8 cellular contexts compared by ENCODE assay signal in the genomic region with DNA sequence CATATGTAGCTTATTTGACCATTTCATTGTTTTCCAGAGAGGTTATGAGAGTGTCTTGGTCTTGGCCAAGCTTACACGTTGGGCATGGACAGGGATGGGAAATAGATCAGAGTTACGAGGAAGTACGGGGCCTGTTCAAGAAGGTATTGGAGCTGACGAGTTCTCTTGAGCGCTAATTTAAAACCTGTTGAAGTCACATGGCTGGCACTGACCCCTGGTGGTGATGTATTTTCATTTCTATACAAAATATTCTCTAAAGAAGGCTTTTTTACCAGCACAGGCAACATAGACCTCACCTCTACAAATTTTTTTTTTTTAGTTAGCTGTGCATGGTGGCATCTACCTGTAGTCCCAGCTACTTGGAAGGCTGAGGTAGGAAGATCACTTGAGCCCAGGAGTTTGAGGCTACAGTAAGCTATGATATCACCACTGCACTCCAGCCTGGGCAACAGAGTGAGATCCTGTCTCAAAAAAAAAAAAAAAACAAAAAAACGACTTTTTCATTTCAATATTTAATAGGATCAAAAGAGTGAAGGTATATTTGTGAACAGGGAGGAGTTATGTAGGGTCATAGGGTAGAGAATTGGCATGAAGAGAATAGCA. TPM values are rescaled to one million over a fixed set of nuclear protein-coding genes. Genes with fewer than 3 reads are reported as not detected.
DNase-seq lines count a peak whose midpoint lies in the region; ATAC-seq, FAIRE-seq and TF ChIP-seq lines count a peak whose summit lies in the region.

No MANE protein-coding gene starts in this region.

- POLR2A ChIA-PET in T-cell (lab: Charles Lee), result interaction anchor here (0.6 to 0.7 kb wide), 6 partner anchors 20 to 1413 kb away, joined by 4 to 12 read pairs (median 5); no protein-coding TSS in a partner anchor
- POLR2A ChIA-PET in GM12878 (lab: Charles Lee), result interaction anchor here (0.7 to 1.5 kb wide), 3 partner anchors 8 to 271 kb away, joined by 3 to 9 read pairs (median 4); no protein-coding TSS in a partner anchor

- WGBS in GM12878 (ENCODE audit: insufficient coverage, insufficient replicate concordance, low lambda C conversion rate, missing lambda C conversion rate), result 59% methylated on average over 6 of the region's 6 CpGs

- CTCF ChIA-PET in T-cell (lab: Charles Lee) (interaction anchor here (0.6 to 5.7 kb wide), 42 partner anchors 9 to 1414 kb away, joined by 3 to 67 read pairs (median 5); a partner anchor contains a TSS), GM12878 (lab: Yijun Ruan, JAX) (interaction anchor here (0.6 to 14.9 kb wide), 31 partner anchors 8 to 871 kb away, joined by 3 to 170 read pairs (median 5); a partner anchor contains a TSS)

- H3K27ac Mint-ChIP-seq in T-cell, result peak overlapping the region in 1 of 2 donors; percentile 22
- H3K27ac Mint-ChIP-seq in immature natural killer cell, result peak overlapping the region in 4 of 6 donors; percentile 20 to 79 (median 32)

- H3K27ac ChIP-seq in GM12878 (ENCODE audit: control insufficient read depth, insufficient read depth), result no peak overlapping the region

- no peak for TF ChIP-seq POLR2A in GM12878 (IDR thresholded peaks at IDR 0.05; ENCODE audit: low read depth, low read length)

- no peaks in the 10 kb centered on the region for H3K9me3 ChIP-seq in GM12878 (replicated peaks; ENCODE audit: control insufficient read depth, insufficient read depth, low read length)

- ATAC-seq in T-cell (replicated peaks in 1 of 4), result peak; percentile 56 to 61 (median 58)
- peak; percentile 81 for ATAC-seq in GM12878
- no peak for ATAC-seq in HG02884 (IDR thresholded peaks at IDR 0.05; ENCODE audit: unreplicated experiment)

- no TSS peak for BruUV-seq in GM12878 (replicated peaks; lab: Mats Ljungman, UMichigan)

- SMC1A ChIA-PET in GM12878 (lab: Charles Lee; ENCODE audit: uncharacterized antibody, unreplicated experiment), result interaction anchor here (0.6 to 10.2 kb wide), 25 partner anchors 8 to 1124 kb away, joined by 3 to 90 read pairs (median 4); a partner anchor contains a TSS

- H3K9ac ChIP-seq in GM12878 (ENCODE audit: control insufficient read depth, insufficient read depth, low read length), result no peak overlapping the region

- TF ChIP-seq CTCF in GM12878 (IDR thresholded peaks at IDR 0.05 in 2 of 3, conservative IDR thresholded peaks at IDR 0.05 in 1 of 3; ENCODE audit: control insufficient read depth in 2 of 3, extremely low read depth in 1 of 3, insufficient read depth in 1 of 3, low read depth in 3 of 3, low read length in 3 of 3), result peak; percentile 42 to 61 (median 49); a peak in 5 of 6 replicates

- peak; percentile 88 for FAIRE-seq in GM12878 (lab: Jason Lieb, UNC)

- H3K36me3 ChIP-seq in GM12878 (ENCODE audit: control insufficient read depth in 2 of 2, insufficient read depth in 2 of 2, low read length in 1 of 2), result peaks cover 3 to 12% of the 10 kb centered on the region in 2 experiments; a peak in 2 of 4 replicates

- no peaks in the 10 kb centered on the region for H3K27me3 ChIP-seq in GM12878 (replicated peaks in 1 of 2; ENCODE audit: control insufficient read depth in 2 of 2, insufficient read depth in 2 of 2, low read length in 1 of 2)

- no peaks in the 10 kb centered on the region for H4K20me1 ChIP-seq in GM12878 (ENCODE audit: control insufficient read depth, insufficient read depth)

- H3K9me3 Mint-ChIP-seq in T-cell, result no peaks in the 10 kb centered on the region
- no peaks in the 10 kb centered on the region for H3K9me3 Mint-ChIP-seq in immature natural killer cell

- H3K4me1 ChIP-seq in GM12878 (ENCODE audit: control insufficient read depth, insufficient read depth, low read length), result no peaks in the 10 kb centered on the region

- RAD21 ChIA-PET in GM12878 (lab: Charles Lee; ENCODE audit: unreplicated experiment), result interaction anchor here (0.6 to 4.9 kb wide), 14 partner anchors 9 to 292 kb away, joined by 3 to 38 read pairs (median 5); a partner anchor contains a TSS

- H3K36me3 Mint-ChIP-seq in T-cell (peaks cover 37% of the 10 kb centered on the region), immature natural killer cell (peaks cover 4 to 12% (median 8%) of the 10 kb centered on the region in 3 donors)

- DNase-seq in activated gamma-delta T cell treated with Interleukin-2 at 50 U/mL for 16 hours (peak; percentile 55), activated gamma-delta T cell (lab: John Stamatoyannopoulos, UW) (no peak), HuH-7 (ENCODE audit: low spot score) (peak; percentile 21), T-cell (peak; percentile 18 to 71 (median 57)), GM12878 (ENCODE audit: low read depth, low spot score) (no peak), immature natural killer cell (peak; percentile 51 to 60 (median 59))
- DNase-seq in stimulated activated CD4-positive, alpha-beta T cell treated with anti-CD3 and anti-CD28 coated beads, Interleukin-4, amount 100 ng/mL, for 1 hour, result peak; percentile 57

- H3K4me3 Mint-ChIP-seq in T-cell (no peak overlapping the region), immature natural killer cell (no peak overlapping the region)

- in situ Hi-C loops in GM12878 (cut with MboI), result no loop called here

- peak; percentile 70 for TF ChIP-seq RAD21 in GM12878 (IDR thresholded peaks at IDR 0.05; ENCODE audit: insufficient read depth, low read depth, low read length)

- H3K27me3 Mint-ChIP-seq in T-cell (no peaks in the 10 kb centered on the region), immature natural killer cell (ENCODE audit: low read depth in 3 of 3) (peaks cover 0 to 1% (median 0%) of the 10 kb centered on the region in 3 donors)

- H3K4me1 Mint-ChIP-seq in T-cell (peaks cover 27 to 47% (median 37%) of the 10 kb centered on the region in 3 donors), immature natural killer cell (peaks cover 24 to 38% of the 10 kb centered on the region in 2 donors)

- no peak for TF ChIP-seq EP300 in GM12878 (IDR thresholded peaks at IDR 0.05; ENCODE audit: borderline replicate concordance in 1 of 2, control insufficient read depth in 1 of 2, low read depth in 2 of 2, low read length in 2 of 2)

- no peak overlapping the region for H3K4me2 ChIP-seq in GM12878 (ENCODE audit: control insufficient read depth, insufficient read depth)

- no peak overlapping the region for H3K4me3 ChIP-seq in GM12878

- H2AFZ ChIP-seq in GM12878 (ENCODE audit: control insufficient read depth, low read depth, low read length), result no peak overlapping the region

- no peaks in the 10 kb centered on the region; the same call in none of the 2 replicates for H3K79me2 ChIP-seq in GM12878 (ENCODE audit: control insufficient read depth, insufficient read depth, low read length)

- intact Hi-C loops in GM12878 (cut with micrococcal nuclease; ENCODE audit: unreplicated experiment), result loop anchor here (1.0 to 5.0 kb wide), 2 partner anchors 169 to 269 kb away; no protein-coding TSS in a partner anchor

TF ChIP-seq in GM12878, 131 proteins besides CTCF, POLR2A, EP300 and RAD21:
- TF ChIP-seq ZSCAN29 (IDR thresholded peaks at IDR 0.05), result no peak
- TF ChIP-seq CEBPB (IDR thresholded peaks at IDR 0.05; ENCODE audit: borderline replicate concordance in 1 of 2, low read depth in 2 of 2, low read length in 2 of 2), result no peak
- no peak for TF ChIP-seq NR2F1 (conservative IDR thresholded peaks at IDR 0.05)
- TF ChIP-seq, protein P1, sequence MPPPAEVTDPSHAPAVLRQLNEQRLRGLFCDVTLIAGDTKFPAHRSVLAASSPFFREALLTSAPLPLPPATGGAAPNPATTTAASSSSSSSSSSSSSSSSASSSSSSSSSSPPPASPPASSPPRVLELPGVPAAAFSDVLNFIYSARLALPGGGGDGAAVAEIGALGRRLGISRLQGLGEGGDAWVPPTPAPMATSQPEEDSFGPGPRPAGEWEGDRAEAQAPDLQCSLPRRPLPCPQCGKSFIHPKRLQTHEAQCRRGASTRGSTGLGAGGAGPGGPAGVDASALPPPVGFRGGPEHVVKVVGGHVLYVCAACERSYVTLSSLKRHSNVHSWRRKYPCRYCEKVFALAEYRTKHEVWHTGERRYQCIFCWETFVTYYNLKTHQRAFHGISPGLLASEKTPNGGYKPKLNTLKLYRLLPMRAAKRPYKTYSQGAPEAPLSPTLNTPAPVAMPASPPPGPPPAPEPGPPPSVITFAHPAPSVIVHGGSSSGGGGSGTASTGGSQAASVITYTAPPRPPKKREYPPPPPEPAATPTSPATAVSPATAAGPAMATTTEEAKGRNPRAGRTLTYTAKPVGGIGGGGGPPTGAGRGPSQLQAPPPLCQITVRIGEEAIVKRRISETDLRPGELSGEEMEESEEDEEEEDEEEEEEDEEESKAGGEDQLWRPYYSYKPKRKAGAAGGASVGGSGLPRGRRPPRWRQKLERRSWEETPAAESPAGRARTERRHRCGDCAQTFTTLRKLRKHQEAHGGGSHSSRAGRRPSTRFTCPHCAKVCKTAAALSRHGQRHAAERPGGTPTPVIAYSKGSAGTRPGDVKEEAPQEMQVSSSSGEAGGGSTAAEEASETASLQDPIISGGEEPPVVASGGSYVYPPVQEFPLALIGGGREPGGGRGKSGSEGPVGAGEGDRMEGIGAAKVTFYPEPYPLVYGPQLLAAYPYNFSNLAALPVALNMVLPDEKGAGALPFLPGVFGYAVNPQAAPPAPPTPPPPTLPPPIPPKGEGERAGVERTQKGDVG (CRISPR knock-in tag; IDR thresholded peaks at IDR 0.05), result no peak
- TF ChIP-seq KDM1A (IDR thresholded peaks at IDR 0.05; ENCODE audit: borderline replicate concordance), result no peak
- peak; percentile 68 for TF ChIP-seq SMC3 (IDR thresholded peaks at IDR 0.05; ENCODE audit: borderline replicate concordance, low read length)

RNA-seq across cellular contexts. Expression of a gene that starts 19.6 kb away (rescaled TPM):
- 100 to 1,000 TPM in 1 of 5 donors, 10 to 100 TPM in 4; 67.4 to 103 (median 80.1) TPM for total RNA-seq in T-cell
- 46.0 and 61.1 TPM in 2 replicates for total RNA-seq in GM12878 (2013; cell fraction: nucleolus; rRNA removed)
- 40.8 and 50.7 TPM in 2 replicates for total RNA-seq in GM12878 (2014; rRNA removed)
- total RNA-seq in GM12878 (2014; rRNA removed; fragmentation: Illumina TruSeq; extraction: Trizol), result 69.8 and 70.1 TPM in 2 replicates
- total RNA-seq in GM12878 (2021), result 57.4 and 64.8 TPM in 2 replicates
- 49.9 TPM for polyA plus RNA-seq in GM12878 (2011; ENCODE audit: low read depth)
- polyA plus RNA-seq in GM12878 (2011; rRNA removed), result 71.2 and 122 TPM in 2 replicates
- 22.0 and 25.7 TPM in 2 replicates for polyA plus RNA-seq in GM12878 (2011; cell fraction: cytosol; rRNA removed)
- polyA plus RNA-seq in GM12878 (2011; cell fraction: nucleus; rRNA removed), result 21.2 and 22.8 TPM in 2 replicates
- 61.7 and 69.6 TPM in 2 replicates for polyA plus RNA-seq in GM12878 (2012)
- 87.1 and 108 TPM in 2 replicates for polyA plus RNA-seq in GM12878 (2014; fragmentation: Illumina TruSeq; extraction: Trizol)
- polyA plus RNA-seq in GM12878 (2014; fragmentation: Nextera tagmentation; extraction: Ambion mirVana), result 10 to 100 TPM; 81.0 to 89.0 TPM
- 37.2 and 49.1 TPM in 2 replicates for polyA plus RNA-seq in GM12878 (2014; rRNA removed)
- 10 to 100 TPM; 91.7 to 98.3 TPM for polyA plus RNA-seq in GM12878 (2016; fragmentation: Nextera tagmentation; extraction: Ambion mirVana)
- 20.1 and 29.6 TPM in 2 replicates for polyA minus RNA-seq in GM12878 (2011; rRNA and poly(A)+ RNA removed)
- 17.9 and 19.5 TPM in 2 replicates for polyA minus RNA-seq in GM12878 (2011; cell fraction: cytosol; rRNA and poly(A)+ RNA removed)
- 15.4 and 23.7 TPM in 2 replicates for polyA minus RNA-seq in GM12878 (2011; cell fraction: nucleus; rRNA and poly(A)+ RNA removed)
- polyA plus RNA-seq in immature natural killer cell, result 100 to 1,000 TPM; 132 to 263 (median 151) TPM

Comparison
In these comparisons a context has a peak if more than half of its experiments do, and no peak if none do; other contexts are left out.
1. DNase-seq: peak in activated gamma-delta T cell treated with Interleukin-2 at 50 U/mL for 16 hours (single experiment), HuH-7 (single experiment), T-cell (34 of 34), immature natural killer cell (3 of 3) and stimulated activated CD4-positive, alpha-beta T cell treated with anti-CD3 and anti-CD28 coated beads, Interleukin-4, amount 100 ng/mL, for 1 hour (single experiment); none in activated gamma-delta T cell (single experiment) and GM12878 (single experiment).